In genomic region chr10:6716521-6716920, GRCh38 we compare ENCODE assay signal across 29 cellular contexts.
DNase-seq lines count a peak whose midpoint lies in the region; ATAC-seq lines count a peak whose summit lies in the region.
"Had no signal": no experiment of that assay in that cellular context is flagged by ENCODE, and none has a peak within 500 bp of the region (broad histone marks: within the 10 kb centered on the region; RNA-seq: fewer than 3 reads in every experiment).

No MANE protein-coding gene starts in this region.

- no peak for ATAC-seq in HG03175 (IDR thresholded peaks at IDR 0.05; ENCODE audit: unreplicated experiment)
- no peak for ATAC-seq in GM18517 (IDR thresholded peaks at IDR 0.05; ENCODE audit: unreplicated experiment)
- ATAC-seq: body of pancreas; foreskin keratinocyte; left cardiac atrium; pancreas; right cardiac atrium; stimulated activated effector memory CD8-positive, alpha-beta T cell treated with anti-CD3 and anti-CD28 coated beads, Interleukin-12 subunit alpha, Interleukin-12 subunit beta, amount 100 ng/mL, for 72 hours had no signal

- no peaks in the 10 kb centered on the region for H3K36me3 ChIP-seq in rectal smooth muscle tissue (ENCODE audit: control insufficient read depth, insufficient read depth, low read length)
- H3K36me3 ChIP-seq: heart right ventricle, pancreas, SJCRH30, suprapubic skin had no signal

- peak overlapping the region; percentile 57 for H3K27ac ChIP-seq in rectal smooth muscle tissue (ENCODE audit: low read depth, low read length)
- H3K27ac ChIP-seq: body of pancreas, dorsolateral prefrontal cortex, foreskin keratinocyte, heart right ventricle, KMS-11, pancreas, SJCRH30, suprapubic skin had no signal

- no peak overlapping the region for H3K4me3 ChIP-seq in rectal smooth muscle tissue (ENCODE audit: low read length)
- H3K4me3 ChIP-seq: body of pancreas, dorsolateral prefrontal cortex, heart right ventricle, pancreas, SJCRH30, suprapubic skin had no signal

- no peaks in the 10 kb centered on the region for H3K4me1 ChIP-seq in rectal smooth muscle tissue (ENCODE audit: control insufficient read depth, insufficient read depth, low read length)
- H3K4me1 ChIP-seq: body of pancreas, foreskin keratinocyte, SJCRH30 had no signal

- no peak overlapping the region for H3K9ac ChIP-seq in rectal smooth muscle tissue (ENCODE audit: low read length)
- H3K9ac ChIP-seq: KMS-11 had no signal

- H3K27me3 ChIP-seq in rectal smooth muscle tissue (ENCODE audit: control insufficient read depth, insufficient read depth, low read length) = no peaks in the 10 kb centered on the region
- H3K27me3 ChIP-seq: body of pancreas, pancreas, SJCRH30 had no signal

- DNase-seq in EH (ENCODE audit: low read depth) (peak; percentile 82), HT1080 (ENCODE audit: low read depth) (peak; percentile 31), fibroblast of gingiva (ENCODE audit: low read depth) (peak; percentile 67)
- no peak for DNase-seq in stimulated activated CD4-positive, alpha-beta T cell treated with anti-CD3 and anti-CD28 coated beads, Interleukin-2, amount 100 ng/mL, for 24 hours
- DNase-seq in stimulated activated CD4-positive, alpha-beta T cell treated with anti-CD3 and anti-CD28 coated beads, Interleukin-15, amount 100 ng/mL, for 24 hours = no peak
- DNase-seq: activated CD4-positive, alpha-beta T cell treated with anti-CD3 and anti-CD28 coated beads, Interleukin-2, amount 10 ng/mL, durations not matched to agents 7 days and 5 days; activated gamma-delta T cell treated with Interleukin-2 at 50 U/mL for 16 hours; activated T-cell treated with anti-CD3 and anti-CD28 coated beads, Interleukin-2, amount 50 U/mL, for 24 hours; body of pancreas; cerebellar nuclear complex; DMS153; dorsolateral prefrontal cortex; heart right ventricle; left cardiac atrium; NCI-H1417 treated with DMSO at 0.1 percent for 48 hours; NCI-H2081; NCI-H2227 treated with DMSO at 0.1 percent for 48 hours; NCI-H69; pancreas; right cardiac atrium; SJCRH30; stimulated activated CD4-positive, alpha-beta T cell treated with anti-CD3 and anti-CD28 coated beads, Interleukin-4, amount 100 ng/mL, for 24 hours had no signal

Comparison
In these comparisons a context has a peak if more than half of its experiments do, and no peak if none do; other contexts are left out.
1. DNase-seq: peak in EH (single experiment), HT1080 (single experiment) and fibroblast of gingiva (single experiment); none in stimulated activated CD4-positive, alpha-beta T cell treated with anti-CD3 and anti-CD28 coated beads, Interleukin-2, amount 100 ng/mL, for 24 hours (0 of 2) and stimulated activated CD4-positive, alpha-beta T cell treated with anti-CD3 and anti-CD28 coated beads, Interleukin-15, amount 100 ng/mL, for 24 hours (single experiment).